ENCODE assay signal across 8 cellular contexts in genomic region chrX:102599950-102600579, GRCh38. TPM values are rescaled to one million over a fixed set of nuclear protein-coding genes. Genes with fewer than 3 reads are reported as not detected.
DNase-seq lines count a peak whose midpoint lies in the region; ATAC-seq and TF ChIP-seq lines count a peak whose summit lies in the region.

No MANE protein-coding gene starts in this region.

- ATAC-seq in GM18870 (IDR thresholded peaks at IDR 0.05; ENCODE audit: unreplicated experiment) (peak; percentile 17), HG03442 (IDR thresholded peaks at IDR 0.05; ENCODE audit: unreplicated experiment) (peak; percentile 3), HG03439 (IDR thresholded peaks at IDR 0.05; ENCODE audit: unreplicated experiment) (no peak)

- DNase-seq in ACHN (peak; percentile 0), right atrium auricular region (ENCODE audit: low spot score) (no peak), retina (peak; percentile 35)
- DNase-seq in activated T-helper 2 cell treated with anti-CD3 and anti-CD28 coated beads, Interferon-gamma antibody, Interleukin-2, Interleukin-4, amounts not matched to agents 10 μg/mL and 5 μg/mL and 100 μg/mL, durations not matched to agents 14 hours and 24 hours and 36 hours (ENCODE audit: low spot score) = no peak
- DNase-seq in stimulated activated CD4-positive, alpha-beta T cell treated with anti-CD3 and anti-CD28 coated beads, Interleukin-2, amount 100 ng/mL, for 24 hours = no peak

- H3K9me3 Mint-ChIP-seq in activated T-helper 2 cell treated with anti-CD3 and anti-CD28 coated beads, Interferon-gamma antibody, Interleukin-2, Interleukin-4, amounts not matched to agents 10 μg/mL and 5 μg/mL and 100 μg/mL, durations not matched to agents 14 hours and 24 hours and 36 hours = no peaks in the 10 kb centered on the region

- in situ Hi-C loops in ACHN (cut with HindIII; ENCODE audit: low pct_ligation_motif_present, low pct_unique_long_range_greater_than_20kb, low sequenced_read_pairs) = no loop called here

- no peak for TF ChIP-seq CTCF in right atrium auricular region (IDR thresholded peaks at IDR 0.05)

- H3K9me3 ChIP-seq in right atrium auricular region = no peaks in the 10 kb centered on the region

- peak overlapping the region; percentile 52 to 57 for H3K4me3 ChIP-seq in right atrium auricular region

- H3K4me1 Mint-ChIP-seq in activated T-helper 2 cell treated with anti-CD3 and anti-CD28 coated beads, Interferon-gamma antibody, Interleukin-2, Interleukin-4, amounts not matched to agents 10 μg/mL and 5 μg/mL and 100 μg/mL, durations not matched to agents 14 hours and 24 hours and 36 hours (ENCODE audit: low read depth) = peaks cover 13% of the 10 kb centered on the region

- peak overlapping the region; percentile 71 to 81 for H3K27ac ChIP-seq in right atrium auricular region

- intact Hi-C loops in activated T-helper 2 cell treated with anti-CD3 and anti-CD28 coated beads, Interferon-gamma antibody, Interleukin-2, Interleukin-4, amounts not matched to agents 10 μg/mL and 5 μg/mL and 100 μg/mL, durations not matched to agents 14 hours and 24 hours and 36 hours (cut with micrococcal nuclease) = loop anchor here (2.0 kb wide), 1 partner anchor 53 kb away; no protein-coding TSS in a partner anchor

- peak overlapping the region; percentile 90 for H3K27ac Mint-ChIP-seq in activated T-helper 2 cell treated with anti-CD3 and anti-CD28 coated beads, Interferon-gamma antibody, Interleukin-2, Interleukin-4, amounts not matched to agents 10 μg/mL and 5 μg/mL and 100 μg/mL, durations not matched to agents 14 hours and 24 hours and 36 hours

- peak overlapping the region; percentile 97 for H3K4me3 Mint-ChIP-seq in activated T-helper 2 cell treated with anti-CD3 and anti-CD28 coated beads, Interferon-gamma antibody, Interleukin-2, Interleukin-4, amounts not matched to agents 10 μg/mL and 5 μg/mL and 100 μg/mL, durations not matched to agents 14 hours and 24 hours and 36 hours (ENCODE audit: low read depth)

- no peaks in the 10 kb centered on the region for H3K27me3 Mint-ChIP-seq in activated T-helper 2 cell treated with anti-CD3 and anti-CD28 coated beads, Interferon-gamma antibody, Interleukin-2, Interleukin-4, amounts not matched to agents 10 μg/mL and 5 μg/mL and 100 μg/mL, durations not matched to agents 14 hours and 24 hours and 36 hours (ENCODE audit: low read depth)

- H3K4me1 ChIP-seq in right atrium auricular region = no peaks in the 10 kb centered on the region

- no peaks in the 10 kb centered on the region for H3K27me3 ChIP-seq in right atrium auricular region

- peaks cover 18% of the 10 kb centered on the region for H3K36me3 Mint-ChIP-seq in activated T-helper 2 cell treated with anti-CD3 and anti-CD28 coated beads, Interferon-gamma antibody, Interleukin-2, Interleukin-4, amounts not matched to agents 10 μg/mL and 5 μg/mL and 100 μg/mL, durations not matched to agents 14 hours and 24 hours and 36 hours (ENCODE audit: low read depth)

- no peaks in the 10 kb centered on the region for H3K36me3 ChIP-seq in right atrium auricular region

RNA-seq across cellular contexts. Expression of gene ARMCX5, which starts 0.8 kb away (rescaled TPM):
- 7.1 and 7.7 TPM in 2 replicates for total RNA-seq in activated T-helper 2 cell treated with anti-CD3 and anti-CD28 coated beads, Interferon-gamma antibody, Interleukin-2, Interleukin-4, amounts not matched to agents 10 μg/mL and 5 μg/mL and 100 μg/mL, durations not matched to agents 14 hours and 24 hours and 36 hours
- 1 to 10 TPM; 7.5 to 7.9 TPM for total RNA-seq in right atrium auricular region

RNA-seq across cellular contexts. Expression of gene GPRASP1, which starts 51.2 kb away (rescaled TPM):
- total RNA-seq in activated T-helper 2 cell treated with anti-CD3 and anti-CD28 coated beads, Interferon-gamma antibody, Interleukin-2, Interleukin-4, amounts not matched to agents 10 μg/mL and 5 μg/mL and 100 μg/mL, durations not matched to agents 14 hours and 24 hours and 36 hours = 0.55 and 0.62 TPM in 2 replicates
- total RNA-seq in right atrium auricular region = 10 to 100 TPM; 11.4 to 18.6 TPM

Comparison
In these comparisons a context has a peak if more than half of its experiments do, and no peak if none do; other contexts are left out.
1. DNase-seq: peak in ACHN (single experiment) and retina (single experiment); none in activated T-helper 2 cell treated with anti-CD3 and anti-CD28 coated beads, Interferon-gamma antibody, Interleukin-2, Interleukin-4, amounts not matched to agents 10 μg/mL and 5 μg/mL and 100 μg/mL, durations not matched to agents 14 hours and 24 hours and 36 hours (single experiment), right atrium auricular region (single experiment) and stimulated activated CD4-positive, alpha-beta T cell treated with anti-CD3 and anti-CD28 coated beads, Interleukin-2, amount 100 ng/mL, for 24 hours (0 of 2).